In genomic region chr2:214471382-214471781, GRCh38 we compare ENCODE assay signal across 8 cellular contexts.
"Had no signal": no experiment of that assay in that cellular context is flagged by ENCODE, and none has a peak within 500 bp of the region (broad histone marks: within the 10 kb centered on the region; RNA-seq: fewer than 3 reads in every experiment).

No MANE protein-coding gene starts in this region.

- DNase-seq: GDM1, GF-D8 had no signal

- ATAC-seq: GM12878 had no signal

- H3K4me3 ChIP-seq: GM12878 had no signal

- FAIRE-seq: G401.6, GM12878, GM12891, GM12892, GM18507, GM19239 had no signal
